Comparison of ENCODE assay signal across 12 cellular contexts in the genomic region with DNA sequence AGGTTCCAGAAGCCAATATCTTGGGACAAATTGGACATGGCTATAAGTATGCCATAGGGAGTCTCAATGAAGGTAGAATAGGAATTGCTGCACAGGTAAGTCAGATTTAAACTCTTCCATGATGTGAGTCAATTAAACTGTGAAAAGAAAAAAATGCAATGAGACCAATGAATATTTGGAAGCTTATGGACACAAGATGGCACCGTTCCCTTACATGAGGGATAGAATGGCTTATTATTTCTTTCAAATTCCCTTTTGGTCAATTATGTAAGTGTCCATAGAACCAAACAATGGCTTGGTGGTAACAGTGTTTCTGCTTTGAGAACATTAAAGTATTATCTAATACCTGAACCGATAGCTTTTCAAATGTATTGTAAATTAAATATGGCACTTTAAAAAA. TPM values are rescaled to one million over a fixed set of nuclear protein-coding genes. Genes with fewer than 3 reads are reported as not detected.
A peak's percentile ranks its signal among the peaks of the same experiment; 100 is the strongest.
DNase-seq lines count a peak whose midpoint lies in the region; ATAC-seq, FAIRE-seq and TF ChIP-seq lines count a peak whose summit lies in the region.
"Had no signal": no experiment of that assay in that cellular context is flagged by ENCODE, and none has a peak within 500 bp of the region (broad histone marks: within the 10 kb centered on the region; RNA-seq: fewer than 3 reads in every experiment).

No MANE protein-coding gene starts in this region.

- no peaks in the 10 kb centered on the region for H3K79me2 ChIP-seq in HepG2 (ENCODE audit: insufficient read depth, low read length)

- H3K36me3 Mint-ChIP-seq in activated CD8-positive, alpha-beta T cell treated with anti-CD3 and anti-CD28 coated beads, Interleukin-2, amount 10 ng/mL, durations not matched to agents 7 days and 5 days (ENCODE audit: low read depth) = peaks cover 4% of the 10 kb centered on the region
- no peaks in the 10 kb centered on the region for H3K36me3 Mint-ChIP-seq in natural killer cell

- H3K4me1 ChIP-seq in HepG2 (ENCODE audit: insufficient read depth, low read length) = peaks cover 9% of the 10 kb centered on the region
- H3K4me1 ChIP-seq in right lobe of liver = peaks cover 0 to 22% (median 0%) of the 10 kb centered on the region in 4 donors
- H3K4me1 ChIP-seq: psoas muscle had no signal

- 0 out of 2 replicates have a peak, but pooled peaks have one; percentile 19 for TF ChIP-seq CTCF in HepG2 (CRISPR knock-in tag; IDR thresholded peaks at IDR 0.05)
- peak in 2 of 4 donors; percentile 5 to 19 for TF ChIP-seq CTCF in right lobe of liver (IDR thresholded peaks at IDR 0.05)
- peak; percentile 43 for TF ChIP-seq CTCF in epithelial cell of proximal tubule (conservative IDR thresholded peaks at IDR 0.05; ENCODE audit: low read depth, low read length)
- no peak for TF ChIP-seq CTCF in natural killer cell (IDR thresholded peaks at IDR 0.05)

- H3K4me2 ChIP-seq in HepG2 (ENCODE audit: low read depth, low read length) = no peak overlapping the region

- H3K4me3 ChIP-seq in HepG2 (replicated peaks in 1 of 3; ENCODE audit: insufficient read depth in 1 of 3, low read depth in 2 of 3, low read length in 3 of 3) (no peak overlapping the region), right lobe of liver (no peak overlapping the region), epithelial cell of proximal tubule (ENCODE audit: low read depth, low read length) (no peak overlapping the region)
- H3K4me3 ChIP-seq: psoas muscle had no signal

- 98% methylated on average over 2 of the region's 2 CpGs for WGBS in HepG2 (ENCODE audit: low lambda C conversion rate)
- 89% methylated on average over 2 of the region's 2 CpGs for WGBS in right lobe of liver (ENCODE audit: insufficient coverage, low coverage, low lambda C conversion rate, missing lambda C conversion rate)

- no peak overlapping the region for H3K4me3 Mint-ChIP-seq in activated CD8-positive, alpha-beta T cell treated with anti-CD3 and anti-CD28 coated beads, Interleukin-2, amount 10 ng/mL, durations not matched to agents 7 days and 5 days
- no peak overlapping the region for H3K4me3 Mint-ChIP-seq in natural killer cell
- H3K4me3 Mint-ChIP-seq: activated CD4-positive, alpha-beta T cell treated with anti-CD3 and anti-CD28 coated beads for 36 hours; CD4-positive, CD25-positive, alpha-beta regulatory T cell had no signal

- no peak for DNase-seq in HepG2 (ENCODE audit: low spot score)
- DNase-seq in right lobe of liver = no peak
- peak; percentile 76 for DNase-seq in NCI-H748 (lab: John Stamatoyannopoulos, UW; ENCODE audit: unreplicated experiment)
- no peak for DNase-seq in epithelial cell of proximal tubule (ENCODE audit: low read depth)
- DNase-seq in left lobe of liver (ENCODE audit: low spot score) = no peak
- no peak for DNase-seq in activated CD8-positive, alpha-beta T cell treated with anti-CD3 and anti-CD28 coated beads, Interleukin-2, amount 10 ng/mL, durations not matched to agents 7 days and 5 days
- DNase-seq in OCI-M2 (lab: John Stamatoyannopoulos, UW; ENCODE audit: unreplicated experiment) = no peak
- DNase-seq in natural killer cell = no peak
- DNase-seq: activated CD4-positive, alpha-beta T cell treated with anti-CD3 and anti-CD28 coated beads for 36 hours; amygdala; CD4-positive, CD25-positive, alpha-beta regulatory T cell; psoas muscle had no signal

- no peak overlapping the region for H3K27ac ChIP-seq in HepG2 (ENCODE audit: extremely low read length, insufficient read depth, low read length)
- H3K27ac ChIP-seq in right lobe of liver = no peak overlapping the region
- H3K27ac ChIP-seq: psoas muscle had no signal

- intact Hi-C loops in HepG2 (cut with micrococcal nuclease; ENCODE audit: unreplicated experiment) (loop anchor here (5.0 kb wide), 1 partner anchor 338 kb away; no protein-coding TSS in a partner anchor), right lobe of liver (cut with DNase I) (loop anchor here in 1 of 2 donors (10.0 kb wide), 1 partner anchor 510 kb away; no protein-coding TSS in a partner anchor), natural killer cell (cut with micrococcal nuclease) (no loop called here)

- no peak overlapping the region for H3K27ac Mint-ChIP-seq in activated CD8-positive, alpha-beta T cell treated with anti-CD3 and anti-CD28 coated beads, Interleukin-2, amount 10 ng/mL, durations not matched to agents 7 days and 5 days
- H3K27ac Mint-ChIP-seq in natural killer cell = no peak overlapping the region
- H3K27ac Mint-ChIP-seq: activated CD4-positive, alpha-beta T cell treated with anti-CD3 and anti-CD28 coated beads for 36 hours; CD4-positive, CD25-positive, alpha-beta regulatory T cell had no signal

- peaks cover 2% of the 10 kb centered on the region for H3K4me1 Mint-ChIP-seq in activated CD8-positive, alpha-beta T cell treated with anti-CD3 and anti-CD28 coated beads, Interleukin-2, amount 10 ng/mL, durations not matched to agents 7 days and 5 days (ENCODE audit: low read depth)
- H3K4me1 Mint-ChIP-seq in natural killer cell = peaks cover 2 to 10% of the 10 kb centered on the region in 2 donors

- POLR2A ChIA-PET in HepG2 (lab: Yijun Ruan, JAX) = no interaction called here
- POLR2A ChIA-PET in activated CD8-positive, alpha-beta T cell treated with anti-CD3 and anti-CD28 coated beads, Interleukin-2, amount 10 ng/mL, durations not matched to agents 7 days and 5 days (lab: Charles Lee) = no interaction called here

- H3K36me3 ChIP-seq in HepG2 (replicated peaks in 1 of 2; ENCODE audit: control insufficient read depth in 1 of 2, insufficient read depth in 2 of 2, low read length in 2 of 2) (peaks cover 22 to 58% of the 10 kb centered on the region in 2 experiments), right lobe of liver (peaks cover 0 to 50% (median 13%) of the 10 kb centered on the region in 4 donors)

- H3K9me3 ChIP-seq in HepG2 (ENCODE audit: low read length) (no peaks in the 10 kb centered on the region), right lobe of liver (no peaks in the 10 kb centered on the region)
- H3K9me3 ChIP-seq: psoas muscle had no signal

- H4K20me1 ChIP-seq in HepG2 (ENCODE audit: insufficient read depth, low read length) = no peaks in the 10 kb centered on the region

- no peaks in the 10 kb centered on the region for H3K27me3 Mint-ChIP-seq in activated CD8-positive, alpha-beta T cell treated with anti-CD3 and anti-CD28 coated beads, Interleukin-2, amount 10 ng/mL, durations not matched to agents 7 days and 5 days (ENCODE audit: low read depth)
- H3K27me3 Mint-ChIP-seq in natural killer cell (ENCODE audit: low read depth in 2 of 2) = no peaks in the 10 kb centered on the region
- H3K27me3 Mint-ChIP-seq: activated CD4-positive, alpha-beta T cell treated with anti-CD3 and anti-CD28 coated beads for 36 hours; CD4-positive, CD25-positive, alpha-beta regulatory T cell had no signal

- CTCF ChIA-PET in HepG2 (lab: Yijun Ruan, JAX; ENCODE audit: low intra/inter-chr PET ratio, low total read pairs) = interaction anchor here (2.0 kb wide), 1 partner anchor 515 kb away, joined by 15 read pairs; no protein-coding TSS in a partner anchor
- CTCF ChIA-PET in activated CD8-positive, alpha-beta T cell treated with anti-CD3 and anti-CD28 coated beads, Interleukin-2, amount 10 ng/mL, durations not matched to agents 7 days and 5 days (lab: Charles Lee) = interaction anchor here (0.8 to 3.2 kb wide), 9 partner anchors 8 to 514 kb away, joined by 3 to 26 read pairs (median 9); no protein-coding TSS in a partner anchor

- H2AFZ ChIP-seq in HepG2 (ENCODE audit: low read length) = no peak overlapping the region

- no peak for TF ChIP-seq POLR2A in HepG2 (IDR thresholded peaks at IDR 0.05; ENCODE audit: insufficient read depth in 1 of 2, low read depth in 2 of 2, low read length in 2 of 2)
- no peak for TF ChIP-seq POLR2A in right lobe of liver (IDR thresholded peaks at IDR 0.05)

- TF ChIP-seq RAD21 in HepG2 (CRISPR knock-in tag; IDR thresholded peaks at IDR 0.05) = no peak

- ATAC-seq in HepG2 = no peak
- no peak for ATAC-seq in right lobe of liver
- no peak for ATAC-seq in left lobe of liver
- no peak for ATAC-seq in activated CD8-positive, alpha-beta T cell treated with anti-CD3 and anti-CD28 coated beads, Interleukin-2, amount 10 ng/mL, durations not matched to agents 7 days and 5 days
- ATAC-seq in natural killer cell = no peak
- ATAC-seq: activated CD4-positive, alpha-beta T cell treated with anti-CD3 and anti-CD28 coated beads for 36 hours; psoas muscle had no signal

- BruUV-seq in HepG2 (replicated peaks; lab: Mats Ljungman, UMichigan) = no TSS peak

- FAIRE-seq in HepG2 (lab: Jason Lieb, UNC) = no peak

- no peaks in the 10 kb centered on the region for H3K27me3 ChIP-seq in HepG2 (ENCODE audit: control insufficient read depth in 1 of 2, insufficient read depth in 2 of 2, low read length in 2 of 2)
- no peaks in the 10 kb centered on the region for H3K27me3 ChIP-seq in right lobe of liver

- TF ChIP-seq EP300 in HepG2 (IDR thresholded peaks at IDR 0.05; ENCODE audit: low read depth in 2 of 2, low read length in 2 of 2) (no peak), HepG2 (CRISPR knock-in tag; IDR thresholded peaks at IDR 0.05; ENCODE audit: borderline replicate concordance) (no peak)

- in situ Hi-C loops in HepG2 (cut with HindIII; ENCODE audit: extremely low pct_ligation_motif_present, low pct_unique_long_range_greater_than_20kb) = loop anchor here (10.0 kb wide), 2 partner anchors 340 to 520 kb away; no protein-coding TSS in a partner anchor

- no peaks in the 10 kb centered on the region for H3K9me3 Mint-ChIP-seq in activated CD8-positive, alpha-beta T cell treated with anti-CD3 and anti-CD28 coated beads, Interleukin-2, amount 10 ng/mL, durations not matched to agents 7 days and 5 days (ENCODE audit: insufficient read depth)
- no peaks in the 10 kb centered on the region for H3K9me3 Mint-ChIP-seq in natural killer cell
- H3K9me3 Mint-ChIP-seq: CD4-positive, CD25-positive, alpha-beta regulatory T cell had no signal

- H3K9ac ChIP-seq in HepG2 (ENCODE audit: insufficient read depth, low read depth, low read length) = no peak overlapping the region

RNA-seq across cellular contexts. Expression of gene ACADSB, which starts 35.6 kb away (rescaled TPM):
- 80.0 and 186 TPM in 2 replicates for total RNA-seq in HepG2 (2016; rRNA removed; fragmentation: Illumina TruSeq; extraction: Trizol)
- total RNA-seq in HepG2 (2016; cell fraction: cytosol; rRNA removed; fragmentation: Illumina TruSeq; extraction: Trizol; ENCODE audit: low read depth) = 4.1 and 6.0 TPM in 2 replicates
- 83.2 and 181 TPM in 2 replicates for total RNA-seq in HepG2 (2016; cell fraction: insoluble cytoplasmic fraction; rRNA removed; fragmentation: Illumina TruSeq; extraction: Trizol)
- 18.7 and 22.3 TPM in 2 replicates for total RNA-seq in HepG2 (2016; cell fraction: membrane; rRNA removed; fragmentation: Illumina TruSeq; extraction: Trizol)
- total RNA-seq in HepG2 (2016; cell fraction: nucleus; rRNA removed; fragmentation: Illumina TruSeq; extraction: Trizol) = 56.2 and 60.6 TPM in 2 replicates
- 76.6 and 87.6 TPM in 2 replicates for polyA plus RNA-seq in HepG2 (2011; rRNA removed)
- 29.9 and 54.9 TPM in 2 replicates for polyA plus RNA-seq in HepG2 (2011; cell fraction: cytosol; rRNA removed)
- 44.5 and 55.6 TPM in 2 replicates for polyA plus RNA-seq in HepG2 (2011; cell fraction: nucleus; rRNA removed)
- 86.5 and 157 TPM in 2 replicates for polyA plus RNA-seq in HepG2 (2012)
- polyA plus RNA-seq in HepG2 (2016; cell fraction: cytosol; fragmentation: Illumina TruSeq; extraction: Trizol; ENCODE audit: low read depth) = 2.0 and 3.4 TPM in 2 replicates
- polyA plus RNA-seq in HepG2 (2016; cell fraction: insoluble cytoplasmic fraction; fragmentation: Illumina TruSeq; extraction: Trizol; ENCODE audit: low read depth) = 165 TPM in 2 replicates
- 8.4 and 9.5 TPM in 2 replicates for polyA plus RNA-seq in HepG2 (2016; cell fraction: membrane; fragmentation: Illumina TruSeq; extraction: Trizol; ENCODE audit: low read depth)
- polyA plus RNA-seq in HepG2 (2016; cell fraction: nucleus; fragmentation: Illumina TruSeq; extraction: Trizol; ENCODE audit: insufficient read depth, low read depth) = 75.5 and 83.4 TPM in 2 replicates
- polyA minus RNA-seq in HepG2 (2011; rRNA and poly(A)+ RNA removed; ENCODE audit: low replicate concordance) = 1.1 and 23.6 TPM in 2 replicates
- polyA minus RNA-seq in HepG2 (2011; cell fraction: cytosol; rRNA and poly(A)+ RNA removed) = 44.7 and 65.6 TPM in 2 replicates
- polyA minus RNA-seq in HepG2 (2011; cell fraction: nucleus; rRNA and poly(A)+ RNA removed) = 83.4 and 110 TPM in 2 replicates
- 100 to 1,000 TPM in 4 of 6 experiments, 10 to 100 TPM in 2; 73.6 to 591 (median 273) TPM for total RNA-seq in right lobe of liver
- 4.4 and 5.0 TPM in 2 replicates for total RNA-seq in epithelial cell of proximal tubule
- total RNA-seq in left lobe of liver = 328 TPM
- total RNA-seq in activated CD8-positive, alpha-beta T cell treated with anti-CD3 and anti-CD28 coated beads, Interleukin-2, amount 10 ng/mL, durations not matched to agents 7 days and 5 days = 10 to 100 TPM; 15.4 to 17.3 TPM
- 10 to 100 TPM; 20.8 to 27.3 (median 22.4) TPM for total RNA-seq in natural killer cell

RNA-seq across cellular contexts. Expression of gene IKZF5, which starts 35.8 kb away (rescaled TPM):
- total RNA-seq in HepG2 (2016; rRNA removed; fragmentation: Illumina TruSeq; extraction: Trizol) (3.7 and 4.1 TPM in 2 replicates), right lobe of liver (10 to 100 TPM in 2 of 6 experiments, 1 to 10 TPM in 4; 4.1 to 15.8 (median 8.3) TPM), epithelial cell of proximal tubule (1.0 and 5.1 TPM in 2 replicates), left lobe of liver (12.7 TPM), natural killer cell (10 to 100 TPM; 40.3 to 65.0 (median 51.8) TPM)
- 0.61 and 0.62 TPM in 2 replicates for total RNA-seq in HepG2 (2016; cell fraction: cytosol; rRNA removed; fragmentation: Illumina TruSeq; extraction: Trizol; ENCODE audit: low read depth)
- 3.1 and 4.8 TPM in 2 replicates for total RNA-seq in HepG2 (2016; cell fraction: insoluble cytoplasmic fraction; rRNA removed; fragmentation: Illumina TruSeq; extraction: Trizol)
- 2.5 and 3.3 TPM in 2 replicates for total RNA-seq in HepG2 (2016; cell fraction: membrane; rRNA removed; fragmentation: Illumina TruSeq; extraction: Trizol)
- 8.2 and 9.7 TPM in 2 replicates for total RNA-seq in HepG2 (2016; cell fraction: nucleus; rRNA removed; fragmentation: Illumina TruSeq; extraction: Trizol)
- polyA plus RNA-seq in HepG2 (2011; rRNA removed) = 11.3 and 12.0 TPM in 2 replicates
- 4.6 and 5.5 TPM in 2 replicates for polyA plus RNA-seq in HepG2 (2011; cell fraction: cytosol; rRNA removed)
- 12.2 and 13.5 TPM in 2 replicates for polyA plus RNA-seq in HepG2 (2011; cell fraction: nucleus; rRNA removed)
- polyA plus RNA-seq in HepG2 (2012) = 9.4 and 13.5 TPM in 2 replicates
- 1.1 and 1.2 TPM in 2 replicates for polyA plus RNA-seq in HepG2 (2016; cell fraction: cytosol; fragmentation: Illumina TruSeq; extraction: Trizol; ENCODE audit: low read depth)
- 13.5 and 14.5 TPM in 2 replicates for polyA plus RNA-seq in HepG2 (2016; cell fraction: insoluble cytoplasmic fraction; fragmentation: Illumina TruSeq; extraction: Trizol; ENCODE audit: low read depth)
- 3.2 and 5.6 TPM in 2 replicates for polyA plus RNA-seq in HepG2 (2016; cell fraction: membrane; fragmentation: Illumina TruSeq; extraction: Trizol; ENCODE audit: low read depth)
- 18.6 and 19.5 TPM in 2 replicates for polyA plus RNA-seq in HepG2 (2016; cell fraction: nucleus; fragmentation: Illumina TruSeq; extraction: Trizol; ENCODE audit: insufficient read depth, low read depth)
- 6.1 and 9.1 TPM in 2 replicates for polyA minus RNA-seq in HepG2 (2011; rRNA and poly(A)+ RNA removed; ENCODE audit: low replicate concordance)
- 4.9 and 5.3 TPM in 2 replicates for polyA minus RNA-seq in HepG2 (2011; cell fraction: cytosol; rRNA and poly(A)+ RNA removed)
- 21.5 and 26.7 TPM in 2 replicates for polyA minus RNA-seq in HepG2 (2011; cell fraction: nucleus; rRNA and poly(A)+ RNA removed)
- 10 to 100 TPM; 12.1 to 12.5 TPM for total RNA-seq in activated CD8-positive, alpha-beta T cell treated with anti-CD3 and anti-CD28 coated beads, Interleukin-2, amount 10 ng/mL, durations not matched to agents 7 days and 5 days
